17 cellular contexts compared by ENCODE assay signal in genomic region chr4:153641532-153641931, GRCh38. TPM values are rescaled to one million over a fixed set of nuclear protein-coding genes. Genes with fewer than 3 reads are reported as not detected.
DNase-seq lines count a peak whose midpoint lies in the region; ATAC-seq and TF ChIP-seq lines count a peak whose summit lies in the region.
"Had no signal": no experiment of that assay in that cellular context is flagged by ENCODE, and none has a peak within 500 bp of the region (broad histone marks: within the 10 kb centered on the region; RNA-seq: fewer than 3 reads in every experiment).

No MANE protein-coding gene starts in this region.

- H3K36me3 ChIP-seq in OCI-LY3 (replicated peaks; ENCODE audit: low read depth, low read length) (peaks cover 18% of the 10 kb centered on the region), MM.1S (replicated peaks; ENCODE audit: insufficient read depth, low read length) (no peaks in the 10 kb centered on the region), ascending aorta (peaks cover 4 to 9% of the 10 kb centered on the region in 2 donors)
- H3K36me3 ChIP-seq: HAP-1 had no signal

- no peak overlapping the region for H3K9ac ChIP-seq in OCI-LY3 (ENCODE audit: low read length)
- H3K9ac ChIP-seq in MM.1S (ENCODE audit: low read length), result no peak overlapping the region

- no peaks in the 10 kb centered on the region for H3K9me2 ChIP-seq in MM.1S (replicated peaks; ENCODE audit: insufficient read depth, low read length)

- TF ChIP-seq CTCF in OCI-LY3 (IDR thresholded peaks at IDR 0.05; ENCODE audit: low read depth, low read length) (no peak), epithelial cell of esophagus (IDR thresholded peaks at IDR 0.05; ENCODE audit: insufficient read depth, low read depth, low read length, missing control alignments) (no peak), MM.1S (IDR thresholded peaks at IDR 0.05; ENCODE audit: low read length) (no peak), ascending aorta (IDR thresholded peaks at IDR 0.05) (no peak)

- no peak overlapping the region for H3K4me3 Mint-ChIP-seq in activated T-cell treated with anti-CD3 and anti-CD28 coated beads, Interleukin-2, amount 50 U/mL, for 4 hours
- H3K4me3 Mint-ChIP-seq in activated T-cell treated with anti-CD3 and anti-CD28 coated beads, Interleukin-2, amount 50 U/mL, for 24 hours, result no peak overlapping the region

- H3K27ac ChIP-seq in OCI-LY3 (ENCODE audit: low read length) (no peak overlapping the region), MM.1S (ENCODE audit: low read length) (no peak overlapping the region), ascending aorta (no peak overlapping the region)
- H3K27ac ChIP-seq: RWPE1 had no signal

- H3K4me2 ChIP-seq in OCI-LY3 (ENCODE audit: low read length) (peak overlapping the region; percentile 25), MM.1S (ENCODE audit: low read depth, low read length) (no peak overlapping the region)

- H3K27me3 Mint-ChIP-seq in activated T-cell treated with anti-CD3 and anti-CD28 coated beads, Interleukin-2, amount 50 U/mL, for 4 hours (ENCODE audit: low read depth), result no peaks in the 10 kb centered on the region
- H3K27me3 Mint-ChIP-seq in activated T-cell treated with anti-CD3 and anti-CD28 coated beads, Interleukin-2, amount 50 U/mL, for 24 hours, result no peaks in the 10 kb centered on the region

- H3K36me3 Mint-ChIP-seq in activated T-cell treated with anti-CD3 and anti-CD28 coated beads, Interleukin-2, amount 50 U/mL, for 4 hours (ENCODE audit: insufficient read depth), result peaks cover 13% of the 10 kb centered on the region
- H3K36me3 Mint-ChIP-seq in activated T-cell treated with anti-CD3 and anti-CD28 coated beads, Interleukin-2, amount 50 U/mL, for 24 hours (ENCODE audit: low read depth), result peaks cover 19% of the 10 kb centered on the region

- peaks cover 10% of the 10 kb centered on the region; the same call in 1 of the 2 replicates for H4K20me1 ChIP-seq in OCI-LY3 (ENCODE audit: insufficient read depth, low read length)
- H4K20me1 ChIP-seq in MM.1S (ENCODE audit: insufficient read depth, low read length), result no peaks in the 10 kb centered on the region

- DNase-seq in activated T-cell treated with anti-CD3 and anti-CD28 coated beads, Interleukin-2, amount 50 U/mL, for 4 hours, result no peak
- no peak for DNase-seq in activated T-cell treated with anti-CD3 and anti-CD28 coated beads, Interleukin-2, amount 50 U/mL, for 24 hours
- DNase-seq in ELR (ENCODE audit: low read depth), result peak; percentile 20
- peak; percentile 36 for DNase-seq in epithelial cell of esophagus (ENCODE audit: low read depth)
- DNase-seq in MM.1S, result no peak
- DNase-seq in ascending aorta (ENCODE audit: low spot score in 2 of 2), result no peak
- DNase-seq: C1 segment of cervical spinal cord, Kasumi-1, NCI-H1105 treated with DMSO at 0.1 percent for 48 hours, NCI-H1694, NCI-H748 treated with DMSO at 0.1 percent for 48 hours, SIG-M5 had no signal

- no peaks in the 10 kb centered on the region for H3F3A ChIP-seq in MM.1S (ENCODE audit: insufficient read depth, low read length)

- no peak overlapping the region for H3K27ac Mint-ChIP-seq in activated T-cell treated with anti-CD3 and anti-CD28 coated beads, Interleukin-2, amount 50 U/mL, for 24 hours

- H3K4me3 ChIP-seq in OCI-LY3 (ENCODE audit: low read length) (no peak overlapping the region), epithelial cell of esophagus (ENCODE audit: low read length) (no peak overlapping the region), MM.1S (ENCODE audit: low read length) (no peak overlapping the region), ascending aorta (no peak overlapping the region)
- H3K4me3 ChIP-seq: HAP-1 had no signal

- H2AFZ ChIP-seq in OCI-LY3 (ENCODE audit: low read depth, low read length), result no peak overlapping the region
- H2AFZ ChIP-seq in MM.1S (ENCODE audit: low read length), result no peak overlapping the region

- peaks cover 8% of the 10 kb centered on the region for H3K4me1 Mint-ChIP-seq in activated T-cell treated with anti-CD3 and anti-CD28 coated beads, Interleukin-2, amount 50 U/mL, for 4 hours (ENCODE audit: low read depth)
- H3K4me1 Mint-ChIP-seq in activated T-cell treated with anti-CD3 and anti-CD28 coated beads, Interleukin-2, amount 50 U/mL, for 24 hours (ENCODE audit: low read depth), result peaks cover 18% of the 10 kb centered on the region

- peaks cover 3% of the 10 kb centered on the region for H3K9me3 Mint-ChIP-seq in activated T-cell treated with anti-CD3 and anti-CD28 coated beads, Interleukin-2, amount 50 U/mL, for 4 hours
- H3K9me3 Mint-ChIP-seq in activated T-cell treated with anti-CD3 and anti-CD28 coated beads, Interleukin-2, amount 50 U/mL, for 24 hours, result peaks cover 3% of the 10 kb centered on the region

- H3K4me1 ChIP-seq in OCI-LY3 (ENCODE audit: low read length), result peaks cover 18% of the 10 kb centered on the region
- 0 out of 2 replicates have a peak, but pooled peaks cover 4% of the 10 kb centered on the region for H3K4me1 ChIP-seq in MM.1S (ENCODE audit: low read length)
- peaks cover 0 to 5% of the 10 kb centered on the region in 2 donors for H3K4me1 ChIP-seq in ascending aorta

- no peaks in the 10 kb centered on the region for H3K79me2 ChIP-seq in OCI-LY3 (ENCODE audit: low read length)
- no peaks in the 10 kb centered on the region for H3K79me2 ChIP-seq in MM.1S (ENCODE audit: low read length)

- intact Hi-C loops in ascending aorta (cut with DNase I), result loop anchor here (5.0 kb wide), 1 partner anchor 299 kb away; the partner anchor contains the start of gene MND1

- peak; percentile 29 to 39 for ATAC-seq in activated T-cell treated with anti-CD3 and anti-CD28 coated beads, Interleukin-2, amount 50 U/mL, for 4 hours
- no peak for ATAC-seq in GM21528 (IDR thresholded peaks at IDR 0.05; ENCODE audit: low FRiP score, unreplicated experiment)
- ATAC-seq: SK-N-SH treated with all-trans-retinoic acid at 6 μM for 48 hours had no signal

- no peaks in the 10 kb centered on the region for H3K27me3 ChIP-seq in OCI-LY3 (ENCODE audit: low read depth, low read length)
- H3K27me3 ChIP-seq in MM.1S (replicated peaks; ENCODE audit: insufficient read depth, low read length), result no peaks in the 10 kb centered on the region
- no peaks in the 10 kb centered on the region for H3K27me3 ChIP-seq in ascending aorta

- H3K9me3 ChIP-seq in OCI-LY3 (ENCODE audit: insufficient read depth, low read length) (peaks cover 5% of the 10 kb centered on the region; the same call in 1 of the 2 replicates), MM.1S (replicated peaks; ENCODE audit: insufficient read depth, low read length) (no peaks in the 10 kb centered on the region), ascending aorta (peaks cover 0 to 5% of the 10 kb centered on the region in 2 donors)
- H3K9me3 ChIP-seq: HAP-1 had no signal

RNA-seq across cellular contexts. Expression of gene TLR2, which starts 42.5 kb away (rescaled TPM):
- 1 to 10 TPM; 1.2 to 1.9 (median 1.6) TPM for total RNA-seq in activated T-cell treated with anti-CD3 and anti-CD28 coated beads, Interleukin-2, amount 50 U/mL, for 4 hours
- total RNA-seq in ascending aorta, result 19.1 TPM

Comparison
In these comparisons a context has a peak if more than half of its experiments do, and no peak if none do; other contexts are left out.
1. DNase-seq: peak in ELR (single experiment) and epithelial cell of esophagus (single experiment); none in activated T-cell treated with anti-CD3 and anti-CD28 coated beads, Interleukin-2, amount 50 U/mL, for 4 hours (single experiment), activated T-cell treated with anti-CD3 and anti-CD28 coated beads, Interleukin-2, amount 50 U/mL, for 24 hours (single experiment), MM.1S (single experiment) and ascending aorta (0 of 2).